In the genomic region with DNA sequence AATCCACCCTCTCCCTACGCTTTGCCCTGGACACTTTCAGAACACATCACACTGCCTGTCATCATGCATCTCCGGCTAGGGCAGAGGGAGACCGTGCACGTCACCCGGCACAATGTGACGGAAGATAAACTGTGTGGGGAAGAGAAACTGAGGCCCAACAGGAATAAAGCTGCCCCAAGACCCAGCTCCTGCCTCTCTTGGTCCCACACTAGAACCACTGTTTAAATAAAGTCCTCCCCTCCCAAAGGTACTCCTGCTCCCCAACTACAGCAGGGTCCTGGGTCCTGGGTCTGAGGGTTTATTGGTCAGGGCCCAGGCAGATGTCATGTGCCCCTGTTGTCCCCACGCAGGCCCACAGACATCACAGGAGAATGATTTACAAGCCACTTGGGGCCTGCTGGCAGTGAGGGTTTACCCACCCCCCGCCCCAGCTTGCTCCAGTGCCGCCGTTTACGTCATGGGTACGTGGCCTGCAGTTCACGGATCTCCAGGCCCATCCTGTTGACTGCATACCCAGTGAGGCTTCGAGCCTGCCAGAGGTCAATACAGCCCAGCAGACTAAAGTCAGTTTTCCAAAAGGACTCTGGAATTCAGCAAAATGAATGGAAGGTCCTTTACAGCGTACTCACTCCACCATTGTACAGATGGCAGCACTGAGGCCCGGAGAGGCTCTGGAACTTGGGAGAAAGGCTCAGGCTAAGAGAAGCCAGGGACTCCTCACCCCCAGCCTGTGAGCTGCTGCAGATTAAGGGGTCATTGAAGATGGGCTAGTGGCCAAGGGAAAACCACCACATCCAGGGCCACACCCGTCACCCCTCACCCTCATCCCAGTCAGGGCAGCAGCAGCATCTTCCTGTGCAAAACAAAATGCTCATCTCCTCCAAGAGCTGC, we compare ENCODE assay signal across 16 cellular contexts. TPM values are rescaled to one million over a fixed set of nuclear protein-coding genes. Genes with fewer than 3 reads are reported as not detected.
DNase-seq lines count a peak whose midpoint lies in the region; ATAC-seq, FAIRE-seq and TF ChIP-seq lines count a peak whose summit lies in the region.
"Had no signal": no experiment of that assay in that cellular context is flagged by ENCODE, and none has a peak within 500 bp of the region (broad histone marks: within the 10 kb centered on the region; RNA-seq: fewer than 3 reads in every experiment).

No MANE protein-coding gene starts in this region.

- H3K4me1 ChIP-seq in lower lobe of right lung: no peaks in the 10 kb centered on the region

- no peaks in the 10 kb centered on the region for H3K4me1 Mint-ChIP-seq in WTC11
- H3K4me1 Mint-ChIP-seq: naive thymus-derived CD4-positive, alpha-beta T cell had no signal

- H3K27ac Mint-ChIP-seq in WTC11: no peak overlapping the region
- H3K27ac Mint-ChIP-seq: activated CD4-positive, alpha-beta memory T cell treated with anti-CD3 and anti-CD28 coated beads for 36 hours had no signal

- no peaks in the 10 kb centered on the region; the same call in 1 of the 2 replicates for H3K27me3 Mint-ChIP-seq in WTC11 (ENCODE audit: low read depth)
- H3K27me3 Mint-ChIP-seq: activated CD4-positive, alpha-beta memory T cell treated with anti-CD3 and anti-CD28 coated beads for 36 hours had no signal

- POLR2A ChIA-PET in WTC11 (lab: Charles Lee): no interaction called here

- peaks cover 4% of the 10 kb centered on the region for H3K9me3 Mint-ChIP-seq in WTC11
- H3K9me3 Mint-ChIP-seq: activated CD4-positive, alpha-beta memory T cell treated with anti-CD3 and anti-CD28 coated beads for 36 hours; naive thymus-derived CD4-positive, alpha-beta T cell had no signal

- H3K27ac ChIP-seq in lower lobe of right lung: no peak overlapping the region
- H3K27ac ChIP-seq: sigmoid colon had no signal

- H3K36me3 Mint-ChIP-seq in WTC11: peaks cover 3% of the 10 kb centered on the region
- H3K36me3 Mint-ChIP-seq: activated CD4-positive, alpha-beta memory T cell treated with anti-CD3 and anti-CD28 coated beads for 36 hours had no signal

- DNase-seq in D721Med (ENCODE audit: insufficient read length, low spot score) (peak; percentile 11), WTC11 (ENCODE audit: low spot score) (peak; percentile 5), lower lobe of right lung (peak; percentile 9), KBM-7 (no peak)
- DNase-seq: activated CD4-positive, alpha-beta memory T cell treated with anti-CD3 and anti-CD28 coated beads for 36 hours; activated gamma-delta T cell treated with Interleukin-2 at 50 U/mL for 16 hours; caudate nucleus; DMS79 treated with DMSO at 0.1 percent for 48 hours; NCI-H2029 treated with DMSO at 0.1 percent for 48 hours; stimulated activated naive CD4-positive, alpha-beta T cell; T1000 had no signal

- H3K4me3 Mint-ChIP-seq in WTC11: no peak overlapping the region
- H3K4me3 Mint-ChIP-seq: activated CD4-positive, alpha-beta memory T cell treated with anti-CD3 and anti-CD28 coated beads for 36 hours; naive thymus-derived CD4-positive, alpha-beta T cell had no signal

- no peaks in the 10 kb centered on the region for H3K27me3 ChIP-seq in lower lobe of right lung (ENCODE audit: low read depth)
- H3K27me3 ChIP-seq: sigmoid colon had no signal

- H3K9me3 ChIP-seq in lower lobe of right lung: no peaks in the 10 kb centered on the region
- H3K9me3 ChIP-seq: sigmoid colon had no signal

- intact Hi-C loops in lower lobe of right lung (cut with DNase I): no loop called here

- peaks cover 36% of the 10 kb centered on the region for H3K36me3 ChIP-seq in lower lobe of right lung
- H3K36me3 ChIP-seq: sigmoid colon had no signal

- TF ChIP-seq CTCF in D721Med (IDR thresholded peaks at IDR 0.05; ENCODE audit: insufficient read depth, missing control alignments): no peak
- TF ChIP-seq CTCF in WTC11 (IDR thresholded peaks at IDR 0.05): no peak
- no peak for TF ChIP-seq CTCF in lower lobe of right lung (IDR thresholded peaks at IDR 0.05)

- CTCF ChIA-PET in WTC11 (lab: Charles Lee): interaction anchor here (0.7 to 1.3 kb wide), 4 partner anchors 9 to 41 kb away, joined by 3 to 7 read pairs (median 4); a partner anchor contains a TSS

- no peak for ATAC-seq in WTC11
- ATAC-seq in lower lobe of right lung: no peak
- no peak for ATAC-seq in HG02884 (IDR thresholded peaks at IDR 0.05; ENCODE audit: unreplicated experiment)
- ATAC-seq in HG02759 (IDR thresholded peaks at IDR 0.05; ENCODE audit: unreplicated experiment): no peak
- ATAC-seq: naive thymus-derived CD4-positive, alpha-beta T cell had no signal

- no peak for FAIRE-seq in D721Med (lab: Jason Lieb, UNC)

- in situ Hi-C loops in KBM-7 (cut with MboI; ENCODE audit: low pct_unique_long_range_greater_than_20kb, low sequenced_read_pairs): no loop called here

- no peak overlapping the region for H3K4me3 ChIP-seq in lower lobe of right lung
- H3K4me3 ChIP-seq: sigmoid colon had no signal

TF ChIP-seq in WTC11, 78 proteins besides CTCF, POLR2A, EP300 and RAD21:
- TF ChIP-seq, protein P1, sequence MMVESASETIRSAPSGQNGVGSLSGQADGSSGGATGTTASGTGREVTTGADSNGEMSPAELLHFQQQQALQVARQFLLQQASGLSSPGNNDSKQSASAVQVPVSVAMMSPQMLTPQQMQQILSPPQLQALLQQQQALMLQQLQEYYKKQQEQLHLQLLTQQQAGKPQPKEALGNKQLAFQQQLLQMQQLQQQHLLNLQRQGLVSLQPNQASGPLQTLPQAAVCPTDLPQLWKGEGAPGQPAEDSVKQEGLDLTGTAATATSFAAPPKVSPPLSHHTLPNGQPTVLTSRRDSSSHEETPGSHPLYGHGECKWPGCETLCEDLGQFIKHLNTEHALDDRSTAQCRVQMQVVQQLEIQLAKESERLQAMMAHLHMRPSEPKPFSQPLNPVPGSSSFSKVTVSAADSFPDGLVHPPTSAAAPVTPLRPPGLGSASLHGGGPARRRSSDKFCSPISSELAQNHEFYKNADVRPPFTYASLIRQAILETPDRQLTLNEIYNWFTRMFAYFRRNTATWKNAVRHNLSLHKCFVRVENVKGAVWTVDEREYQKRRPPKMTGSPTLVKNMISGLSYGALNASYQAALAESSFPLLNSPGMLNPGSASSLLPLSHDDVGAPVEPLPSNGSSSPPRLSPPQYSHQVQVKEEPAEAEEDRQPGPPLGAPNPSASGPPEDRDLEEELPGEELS (CRISPR knock-in tag; IDR thresholded peaks at IDR 0.05): no peak
- TF ChIP-seq ZNF317 (CRISPR knock-in tag; IDR thresholded peaks at IDR 0.05; ENCODE audit: borderline replicate concordance, low read depth): no peak
- no peak for TF ChIP-seq NFATC4 (CRISPR knock-in tag; IDR thresholded peaks at IDR 0.05)

RNA-seq across cellular contexts. Expression of a gene that starts 23.2 kb away (rescaled TPM):
- total RNA-seq in WTC11 (2021): 10.2 to 12.6 TPM (median 11.5 TPM) in 3 replicates
- total RNA-seq in lower lobe of right lung: 59.7 TPM

RNA-seq across cellular contexts. Expression of a gene that starts 30.9 kb away (rescaled TPM):
- total RNA-seq in WTC11 (2021): 0.57 to 1.3 TPM (median 0.69 TPM) in 3 replicates
- 1.0 TPM for total RNA-seq in lower lobe of right lung

RNA-seq across cellular contexts. Expression of a gene that starts 47.4 kb away (rescaled TPM):
- total RNA-seq in WTC11 (2021): 0.70 to 1.4 TPM (median 1.2 TPM) in 3 replicates
- total RNA-seq in lower lobe of right lung: 0.41 TPM
- total RNA-seq: activated CD4-positive, alpha-beta memory T cell treated with anti-CD3 and anti-CD28 coated beads for 36 hours; M059J had no signal

RNA-seq across cellular contexts. Expression of a gene that starts 57.9 kb away (rescaled TPM):
- total RNA-seq in WTC11 (2021) (0.09 to 0.14 TPM (median 0.13 TPM) in 3 replicates), lower lobe of right lung (not detected)
- total RNA-seq: activated CD4-positive, alpha-beta memory T cell treated with anti-CD3 and anti-CD28 coated beads for 36 hours; M059J; naive thymus-derived CD4-positive, alpha-beta T cell; sigmoid colon had no signal
